7 cellular contexts compared by ENCODE assay signal in genomic region chr1:92430030-92430429, GRCh38. TPM values are rescaled to one million over a fixed set of nuclear protein-coding genes. Genes with fewer than 3 reads are reported as not detected.
"Had no signal": no experiment of that assay in that cellular context is flagged by ENCODE, and none has a peak within 500 bp of the region (broad histone marks: within the 10 kb centered on the region; RNA-seq: fewer than 3 reads in every experiment).

No MANE protein-coding gene starts in this region.

- H3K9me3 ChIP-seq: HAP-1 had no signal

- FAIRE-seq: HTR-8/SVneo had no signal

- ATAC-seq: HCT116 had no signal

- H3K36me3 ChIP-seq: HAP-1 had no signal

- DNase-seq: GM23248, GOT3, H7, KG1 had no signal

- H3K4me1 ChIP-seq: HAP-1 had no signal

- H2AFZ ChIP-seq: GM23248 had no signal

- H3K9ac ChIP-seq: GM23248 had no signal

- H3K27ac ChIP-seq: GM23248 had no signal

- H3K4me3 ChIP-seq: GM23248, HAP-1 had no signal

RNA-seq across cellular contexts. Expression of gene GFI1, which starts 56.7 kb away (rescaled TPM):
- total RNA-seq: GM23248 had no signal
- polyA plus RNA-seq: GM23248 had no signal
